Comparison of ENCODE assay signal across 1 cellular context in genomic region chr2:74502720-74503505, GRCh38.
TF ChIP-seq lines count a peak whose summit lies in the region.

No MANE protein-coding gene starts in this region.

TF ChIP-seq in K562, 482 proteins besides CTCF, POLR2A, EP300 and RAD21 (continued from another document and continues in another):
- TF ChIP-seq CREB1 (IDR thresholded peaks at IDR 0.05) (peak; percentile 21; the same call in 1 of the 2 replicates), CREB1 (CRISPR knock-in tag; IDR thresholded peaks at IDR 0.05) (0 out of 2 replicates have a peak, but pooled peaks have one; percentile 36), POLR2B (IDR thresholded peaks at IDR 0.05; ENCODE audit: low read depth, partially characterized antibody) (no peak), RNF2 (IDR thresholded peaks at IDR 0.05) (peak; percentile 73; the same call in 1 of the 2 replicates), ZBTB7A (IDR thresholded peaks at IDR 0.05; ENCODE audit: borderline replicate concordance, control insufficient read depth, low read depth, low read length) (peak; percentile 52), ETV5 (CRISPR knock-in tag; IDR thresholded peaks at IDR 0.05; ENCODE audit: low read depth) (peak; percentile 92), ZBED1 (IDR thresholded peaks at IDR 0.05) (no peak), ZBTB5 (IDR thresholded peaks at IDR 0.05) (no peak), GMEB1 (CRISPR knock-in tag; IDR thresholded peaks at IDR 0.05) (peak; percentile 5; the same call in 1 of the 2 replicates), FUS (optimal IDR thresholded peaks at IDR 0.05; ENCODE audit: low read depth, low read length) (no peak), PHF8 (IDR thresholded peaks at IDR 0.05; ENCODE audit: borderline replicate concordance, low read length) (peak; percentile 66; the same call in 1 of the 2 replicates), HDAC1 (IDR thresholded peaks at IDR 0.05) (peak in 1 of 2 experiments; percentile 37; a peak in 2 of 4 replicates), TGIF2 (CRISPR knock-in tag; IDR thresholded peaks at IDR 0.05) (peak; percentile 47; the same call in 1 of the 2 replicates), POLR3G (IDR thresholded peaks at IDR 0.05; ENCODE audit: extremely low read depth, insufficient read length, insufficient replicate concordance) (no peak), NR2F6 (CRISPR knock-in tag; IDR thresholded peaks at IDR 0.05) (no peak), NCOA1 (IDR thresholded peaks at IDR 0.05; ENCODE audit: low read depth) (peak; percentile 36), E2F3 (CRISPR knock-in tag; IDR thresholded peaks at IDR 0.05) (no peak), POLR2AphosphoS5 (IDR thresholded peaks at IDR 0.05; ENCODE audit: control insufficient read depth, insufficient read depth, low read depth, low read length) (peak; percentile 48; the same call in 1 of the 2 replicates), ZNF609 (CRISPR knock-in tag; IDR thresholded peaks at IDR 0.05; ENCODE audit: borderline replicate concordance) (peak; percentile 36; the same call in 1 of the 2 replicates), NCOA6 (IDR thresholded peaks at IDR 0.05) (no peak), CBX3 (IDR thresholded peaks at IDR 0.05; ENCODE audit: borderline replicate concordance in 1 of 2, low read length in 2 of 2) (peak in 1 of 2 experiments; percentile 68; a peak in 1 of 3 replicates), ZNF347 (CRISPR knock-in tag; IDR thresholded peaks at IDR 0.05; ENCODE audit: low read depth) (no peak), HDAC3 (IDR thresholded peaks at IDR 0.05; ENCODE audit: borderline replicate concordance, partially characterized antibody) (no peak), HNRNPK (IDR thresholded peaks at IDR 0.05; ENCODE audit: low read depth, low read length, poor library complexity, severe bottlenecking) (no peak), SMAD1 (IDR thresholded peaks at IDR 0.05; ENCODE audit: low read depth, low read length, partially characterized antibody) (no peak), ZSCAN32 (CRISPR knock-in tag; IDR thresholded peaks at IDR 0.05) (no peak), KDM2B (CRISPR knock-in tag; IDR thresholded peaks at IDR 0.05) (no peak), CEBPB (tag; IDR thresholded peaks at IDR 0.05) (no peak), YY1 (IDR thresholded peaks at IDR 0.05; ENCODE audit: borderline replicate concordance in 1 of 3, control insufficient read depth in 1 of 3, extremely low read depth in 1 of 3, insufficient read depth in 3 of 3, insufficient read length in 1 of 3, insufficient replicate concordance in 2 of 3, low read depth in 1 of 3, low read length in 2 of 3) (peak in 2 of 3 experiments; percentile 15 to 78), SPI1 (IDR thresholded peaks at IDR 0.05; ENCODE audit: borderline replicate concordance, low read depth, low read length) (no peak), HMG20B (CRISPR knock-in tag; IDR thresholded peaks at IDR 0.05) (no peak), SMARCE1 (IDR thresholded peaks at IDR 0.05) (peak; percentile 76), VEZF1 (CRISPR knock-in tag; IDR thresholded peaks at IDR 0.05) (peak; percentile 45), XRCC5 (IDR thresholded peaks at IDR 0.05; ENCODE audit: low read depth, low read length) (no peak), TEAD2 (tag; IDR thresholded peaks at IDR 0.05) (no peak), CBFA2T3 (IDR thresholded peaks at IDR 0.05) (peak; percentile 56), UBTF (IDR thresholded peaks at IDR 0.05; ENCODE audit: borderline replicate concordance in 1 of 2, low read depth in 2 of 2, low read length in 2 of 2) (peak; percentile 82 to 97; a peak in 3 of 4 replicates), BACH1 (tag; IDR thresholded peaks at IDR 0.05) (no peak), ZNF23 (CRISPR knock-in tag; IDR thresholded peaks at IDR 0.05) (no peak), FIP1L1 (IDR thresholded peaks at IDR 0.05; ENCODE audit: low read depth, low read length, poor library complexity, severe bottlenecking) (peak; percentile 28), NR2C1 (IDR thresholded peaks at IDR 0.05) (no peak), NR2C1 (tag; IDR thresholded peaks at IDR 0.05) (0 out of 2 replicates have a peak, but pooled peaks have one; percentile 27)
- TF ChIP-seq, protein P1, sequence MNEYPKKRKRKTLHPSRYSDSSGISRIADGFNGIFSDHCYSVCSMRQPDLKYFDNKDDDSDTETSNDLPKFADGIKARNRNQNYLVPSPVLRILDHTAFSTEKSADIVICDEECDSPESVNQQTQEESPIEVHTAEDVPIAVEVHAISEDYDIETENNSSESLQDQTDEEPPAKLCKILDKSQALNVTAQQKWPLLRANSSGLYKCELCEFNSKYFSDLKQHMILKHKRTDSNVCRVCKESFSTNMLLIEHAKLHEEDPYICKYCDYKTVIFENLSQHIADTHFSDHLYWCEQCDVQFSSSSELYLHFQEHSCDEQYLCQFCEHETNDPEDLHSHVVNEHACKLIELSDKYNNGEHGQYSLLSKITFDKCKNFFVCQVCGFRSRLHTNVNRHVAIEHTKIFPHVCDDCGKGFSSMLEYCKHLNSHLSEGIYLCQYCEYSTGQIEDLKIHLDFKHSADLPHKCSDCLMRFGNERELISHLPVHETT (CRISPR knock-in tag; conservative IDR thresholded peaks at IDR 0.05 in 1 of 2, IDR thresholded peaks at IDR 0.05 in 1 of 2): 0 out of 4 replicates have a peak, but pooled peaks of 1 of the 2 experiments have one; percentile 20
